Comparison of ENCODE assay signal across 9 cellular contexts in the genomic region with DNA sequence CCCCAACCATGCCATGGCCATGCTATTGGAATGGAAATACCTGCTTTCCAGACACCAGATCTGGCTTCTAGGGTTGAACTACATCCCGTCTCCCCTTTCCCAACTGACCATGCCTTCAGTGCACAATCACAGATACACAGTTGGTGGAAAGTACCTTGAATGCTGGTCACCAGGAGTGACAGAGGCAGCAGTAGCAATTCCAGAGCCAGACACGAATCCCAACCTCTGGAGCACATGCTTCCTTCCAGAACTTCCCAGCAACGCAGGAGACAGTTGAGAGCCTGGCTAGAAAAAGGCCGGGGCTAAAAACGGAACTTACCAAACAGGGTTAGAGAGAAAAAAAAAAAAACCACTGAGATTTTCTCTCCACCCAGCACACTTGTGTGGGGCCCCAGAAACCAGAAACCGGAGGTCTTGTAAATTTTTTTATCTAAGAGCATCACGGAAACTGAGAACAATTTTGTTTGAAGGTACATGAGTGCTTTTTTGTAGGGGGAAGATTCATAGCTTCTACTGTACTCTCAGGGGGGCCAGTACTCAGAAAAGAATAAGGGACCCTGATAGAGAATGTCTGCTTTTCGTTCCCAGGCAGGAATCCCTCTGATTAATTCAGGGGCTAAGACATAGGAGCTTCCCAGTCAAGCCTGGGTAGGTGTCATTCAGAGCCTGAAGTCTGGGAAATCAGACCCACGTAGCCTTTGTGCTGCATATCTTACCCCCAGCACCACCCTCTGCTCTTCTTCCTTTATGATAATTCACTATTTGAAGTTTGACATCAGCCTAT. TPM values are rescaled to one million over a fixed set of nuclear protein-coding genes. Genes with fewer than 3 reads are reported as not detected.
DNase-seq lines count a peak whose midpoint lies in the region; ATAC-seq and TF ChIP-seq lines count a peak whose summit lies in the region.
"Had no signal": no experiment of that assay in that cellular context is flagged by ENCODE, and none has a peak within 500 bp of the region (broad histone marks: within the 10 kb centered on the region; RNA-seq: fewer than 3 reads in every experiment).

A gene with protein sequence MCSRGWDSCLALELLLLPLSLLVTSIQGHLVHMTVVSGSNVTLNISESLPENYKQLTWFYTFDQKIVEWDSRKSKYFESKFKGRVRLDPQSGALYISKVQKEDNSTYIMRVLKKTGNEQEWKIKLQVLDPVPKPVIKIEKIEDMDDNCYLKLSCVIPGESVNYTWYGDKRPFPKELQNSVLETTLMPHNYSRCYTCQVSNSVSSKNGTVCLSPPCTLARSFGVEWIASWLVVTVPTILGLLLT (minus strand): TSS at position 295 of the 784 bp plus-strand sequence. CDS start 59 bp downstream, at position 236.

- no peak within 1 kb of the TSS for H3K27ac Mint-ChIP-seq in natural killer cell

- H3K9me3 Mint-ChIP-seq in natural killer cell, result no peaks in the 10 kb centered on the region

- no peak for TF ChIP-seq CTCF in natural killer cell (IDR thresholded peaks at IDR 0.05)

- peak; percentile 37 to 58 for DNase-seq in activated CD4-positive, alpha-beta T cell treated with anti-CD3 and anti-CD28 coated beads, Interleukin-2, amount 50 U/mL, for 48 hours
- DNase-seq in natural killer cell (peak; percentile 41), NCI-H146 treated with DMSO at 0.1 percent for 48 hours (lab: John Stamatoyannopoulos, UW; ENCODE audit: unreplicated experiment) (no peak), nucleus accumbens (lab: John Stamatoyannopoulos, UW) (no peak), NCI-H1930 (lab: John Stamatoyannopoulos, UW) (no peak), DMS114 treated with DMSO at 0.1 percent for 48 hours (lab: John Stamatoyannopoulos, UW; ENCODE audit: unreplicated experiment) (no peak)

- peaks cover 17 to 26% of the 10 kb centered on the region in 2 donors for H3K4me1 Mint-ChIP-seq in natural killer cell

- no peak within 1 kb of the TSS for H3K4me3 Mint-ChIP-seq in natural killer cell

- H3K27me3 Mint-ChIP-seq in natural killer cell (ENCODE audit: low read depth in 2 of 2), result no peaks in the 10 kb centered on the region

- peak; percentile 34 for ATAC-seq in GM19043 (IDR thresholded peaks at IDR 0.05; ENCODE audit: low read depth, unreplicated experiment)
- peak; percentile 36 for ATAC-seq in HG03439 (IDR thresholded peaks at IDR 0.05; ENCODE audit: unreplicated experiment)
- ATAC-seq in natural killer cell, result peak; percentile 33 to 54 (median 47)

- no peaks in the 10 kb centered on the region for H3K36me3 Mint-ChIP-seq in natural killer cell

- intact Hi-C loops in natural killer cell (cut with micrococcal nuclease), result loop anchor here (1.0 to 5.0 kb wide), 3 partner anchors 28 to 56 kb away; a partner anchor contains a TSS

RNA-seq across cellular contexts. Expression of the gene that starts here (rescaled TPM):
- 100 to 1,000 TPM; 213 to 249 (median 223) TPM for total RNA-seq in natural killer cell
- total RNA-seq: fibroblast of villous mesenchyme had no signal

Comparison
In these comparisons a context has a peak if more than half of its experiments do, and no peak if none do; other contexts are left out.
1. DNase-seq: peak in activated CD4-positive, alpha-beta T cell treated with anti-CD3 and anti-CD28 coated beads, Interleukin-2, amount 50 U/mL, for 48 hours (2 of 2) and natural killer cell (single experiment); none in NCI-H146 treated with DMSO at 0.1 percent for 48 hours (single experiment), nucleus accumbens (0 of 56), NCI-H1930 (0 of 2) and DMS114 treated with DMSO at 0.1 percent for 48 hours (single experiment).
2. Peak in every context shown above with its lines, with median percentiles within 50 percentile points of each other: ATAC-seq.